Comparison of ENCODE assay signal across 13 cellular contexts in the genomic region with DNA sequence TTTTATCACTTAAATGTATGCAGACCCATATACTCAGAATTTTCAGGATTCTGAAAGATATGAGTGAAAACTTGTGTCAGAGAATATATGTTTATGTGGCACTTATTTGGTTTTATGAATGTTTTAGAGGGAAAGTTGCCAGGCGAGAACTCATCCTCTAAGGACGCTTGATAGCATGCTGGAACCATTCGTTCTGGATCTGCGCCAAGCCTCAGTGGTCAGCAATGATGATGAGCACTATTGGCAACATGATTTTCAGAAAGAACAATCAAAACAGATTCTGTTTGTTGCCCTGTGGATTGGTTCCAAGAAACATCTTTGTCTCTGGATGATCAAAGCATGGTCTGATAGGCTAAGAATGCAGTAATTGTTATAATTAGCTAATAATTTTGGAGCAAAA. TPM values are rescaled to one million over a fixed set of nuclear protein-coding genes. Genes with fewer than 3 reads are reported as not detected.
A peak's percentile ranks its signal among the peaks of the same experiment; 100 is the strongest.
DNase-seq lines count a peak whose midpoint lies in the region; ATAC-seq and TF ChIP-seq lines count a peak whose summit lies in the region.
"Had no signal": no experiment of that assay in that cellular context is flagged by ENCODE, and none has a peak within 500 bp of the region (broad histone marks: within the 10 kb centered on the region; RNA-seq: fewer than 3 reads in every experiment).

No MANE protein-coding gene starts in this region.

- WGBS in tibial nerve, 2 donors: 53 to 56% methylated on average over 4 of the region's 4 CpGs

- H4K20me1 ChIP-seq in Karpas-422 (ENCODE audit: insufficient read depth, low read depth, low read length): no peaks in the 10 kb centered on the region

- no peaks in the 10 kb centered on the region for H3K79me2 ChIP-seq in Karpas-422 (ENCODE audit: low read length)

- no peaks in the 10 kb centered on the region for H3K27me3 ChIP-seq in tibial nerve
- H3K27me3 ChIP-seq in Karpas-422 (ENCODE audit: low read length): no peaks in the 10 kb centered on the region
- H3K27me3 ChIP-seq: stomach had no signal

- H3K27ac ChIP-seq in tibial nerve (peak overlapping the region in 1 of 4 donors; percentile 22), Karpas-422 (ENCODE audit: low read length) (no peak overlapping the region), coronary artery (no peak overlapping the region)
- H3K27ac ChIP-seq: VCaP had no signal

- no peak for TF ChIP-seq POLR2A in tibial nerve (IDR thresholded peaks at IDR 0.05)

- H3K4me2 ChIP-seq in Karpas-422 (ENCODE audit: low read depth, low read length, poor library complexity, severe bottlenecking): no peak overlapping the region

- no peak overlapping the region for H2AFZ ChIP-seq in Karpas-422 (ENCODE audit: low read length)

- H3K4me3 ChIP-seq in tibial nerve (no peak overlapping the region), Karpas-422 (ENCODE audit: low read length) (no peak overlapping the region), coronary artery (no peak overlapping the region)
- H3K4me3 ChIP-seq: stomach had no signal

- DNase-seq in NCI-H2029 treated with DMSO at 0.1 percent for 48 hours (lab: John Stamatoyannopoulos, UW) (peak; percentile 8), NCI-H2029 (lab: John Stamatoyannopoulos, UW) (no peak), astrocyte of the hippocampus (ENCODE audit: low read depth, low spot score) (peak; percentile 67), globus pallidus (ENCODE audit: low spot score) (peak; percentile 56), tibial nerve (ENCODE audit: low spot score in 2 of 2) (peak; percentile 27 to 29), Karpas-422 (no peak), coronary artery (ENCODE audit: low spot score) (no peak)
- DNase-seq: NCI-H1436; OCI-M1; stimulated activated CD4-positive, alpha-beta T cell treated with anti-CD3 and anti-CD28 coated beads, Interleukin-1b, Interleukin-23, amount 100 ng/mL, for 48 hours; stomach had no signal

- no peaks in the 10 kb centered on the region for H3K9me2 ChIP-seq in Karpas-422 (replicated peaks; ENCODE audit: insufficient read depth, low read length)

- no peak for ATAC-seq in GM19463 (IDR thresholded peaks at IDR 0.05; ENCODE audit: unreplicated experiment)

- H3K36me3 ChIP-seq in tibial nerve (no peaks in the 10 kb centered on the region), Karpas-422 (ENCODE audit: insufficient read depth, low read length) (no peaks in the 10 kb centered on the region)
- H3K36me3 ChIP-seq: stomach had no signal

- H3K9me3 ChIP-seq in tibial nerve (no peaks in the 10 kb centered on the region), Karpas-422 (ENCODE audit: low read length) (no peaks in the 10 kb centered on the region)
- H3K9me3 ChIP-seq: stomach had no signal

- H3K9ac ChIP-seq in Karpas-422 (ENCODE audit: low read length): no peak overlapping the region

- H3K4me1 ChIP-seq in tibial nerve (peaks cover 0 to 22% (median 2%) of the 10 kb centered on the region in 4 donors), Karpas-422 (ENCODE audit: low read length) (no peaks in the 10 kb centered on the region)

- no peak for TF ChIP-seq EP300 in tibial nerve (IDR thresholded peaks at IDR 0.05)

- TF ChIP-seq CTCF in tibial nerve (IDR thresholded peaks at IDR 0.05) (no peak), coronary artery (IDR thresholded peaks at IDR 0.05) (no peak)

RNA-seq across cellular contexts. Expression of a gene that starts 32.1 kb away (rescaled TPM):
- total RNA-seq in tibial nerve: 10 to 100 TPM; 61.0 to 81.5 (median 69.5) TPM
- total RNA-seq in Karpas-422 (2014; rRNA removed; shearing (Covaris generic); ENCODE audit: low replicate concordance): 5.4 and 7.3 TPM in 2 replicates

Comparison
In these comparisons a context has a peak if more than half of its experiments do, and no peak if none do; other contexts are left out.
1. DNase-seq: peak in NCI-H2029 treated with DMSO at 0.1 percent for 48 hours (single experiment), astrocyte of the hippocampus (single experiment), globus pallidus (single experiment) and tibial nerve (2 of 2); none in NCI-H2029 (single experiment), Karpas-422 (single experiment) and coronary artery (single experiment).